14 cellular contexts compared by ENCODE assay signal in genomic region chr6:1636971-1637871, GRCh38. TPM values are rescaled to one million over a fixed set of nuclear protein-coding genes. Genes with fewer than 3 reads are reported as not detected.
DNase-seq lines count a peak whose midpoint lies in the region; ATAC-seq and TF ChIP-seq lines count a peak whose summit lies in the region.
"Had no signal": no experiment of that assay in that cellular context is flagged by ENCODE, and none has a peak within 500 bp of the region (broad histone marks: within the 10 kb centered on the region; RNA-seq: fewer than 3 reads in every experiment).

No MANE protein-coding gene starts in this region.

- no peak overlapping the region for H3K4me3 Mint-ChIP-seq in activated naive CD8-positive, alpha-beta T cell treated with anti-CD3 and anti-CD28 coated beads, Interleukin-2, amount 50 U/mL, for 24 hours
- H3K4me3 Mint-ChIP-seq in chondrocyte (ENCODE audit: unreplicated experiment): no peak overlapping the region
- H3K4me3 Mint-ChIP-seq: activated T-cell treated with anti-CD3 and anti-CD28 coated beads, Interleukin-2, amount 50 U/mL, for 72 hours; CD14-positive monocyte; stimulated activated naive CD8-positive, alpha-beta T cell treated with anti-CD3 and anti-CD28 coated beads, Interleukin-15, Interleukin-2, amounts not matched to agents 100 ng/mL and 50 ng/mL, for 24 hours had no signal

- H3K36me3 Mint-ChIP-seq in activated naive CD8-positive, alpha-beta T cell treated with anti-CD3 and anti-CD28 coated beads, Interleukin-2, amount 50 U/mL, for 24 hours (ENCODE audit: low read depth): peaks cover 2% of the 10 kb centered on the region
- H3K36me3 Mint-ChIP-seq in chondrocyte (ENCODE audit: low read depth): peaks cover 2% of the 10 kb centered on the region

- no peak for TF ChIP-seq CTCF in C4-2B (conservative IDR thresholded peaks at IDR 0.05)
- no peak for TF ChIP-seq CTCF in Peyer's patch (IDR thresholded peaks at IDR 0.05)
- TF ChIP-seq CTCF in uterus (IDR thresholded peaks at IDR 0.05): no peak
- no peak for TF ChIP-seq CTCF in chondrocyte (IDR thresholded peaks at IDR 0.05)

- H3K27ac ChIP-seq in C4-2B (peak overlapping the region; percentile 3; the same call in 1 of the 2 replicates), Peyer's patch (peak overlapping the region in 3 of 4 donors; percentile 25 to 83 (median 44)), uterus (no peak overlapping the region)
- H3K27ac ChIP-seq: gastrocnemius medialis had no signal

- ATAC-seq in left lobe of liver: peak; percentile 21
- no peak for ATAC-seq in activated naive CD8-positive, alpha-beta T cell treated with anti-CD3 and anti-CD28 coated beads, Interleukin-2, amount 50 U/mL, for 24 hours
- ATAC-seq: activated T-cell treated with anti-CD3 and anti-CD28 coated beads, Interleukin-2, amount 50 U/mL, for 72 hours; gastrocnemius medialis had no signal

- no peaks in the 10 kb centered on the region for H3K4me1 Mint-ChIP-seq in activated naive CD8-positive, alpha-beta T cell treated with anti-CD3 and anti-CD28 coated beads, Interleukin-2, amount 50 U/mL, for 24 hours
- H3K4me1 Mint-ChIP-seq in chondrocyte (ENCODE audit: low read depth): peaks cover 4% of the 10 kb centered on the region
- H3K4me1 Mint-ChIP-seq: CD14-positive monocyte had no signal

- H3K4me3 ChIP-seq in Peyer's patch (no peak overlapping the region), uterus (no peak overlapping the region)
- H3K4me3 ChIP-seq: gastrocnemius medialis had no signal

- H3K36me3 ChIP-seq in Peyer's patch: peaks cover 0 to 3% (median 0%) of the 10 kb centered on the region in 3 donors
- no peaks in the 10 kb centered on the region for H3K36me3 ChIP-seq in uterus
- H3K36me3 ChIP-seq: gastrocnemius medialis had no signal

- H3K9me3 ChIP-seq in Peyer's patch: no peaks in the 10 kb centered on the region
- H3K9me3 ChIP-seq in uterus: no peaks in the 10 kb centered on the region
- H3K9me3 ChIP-seq: gastrocnemius medialis had no signal

- H3K27me3 Mint-ChIP-seq in activated naive CD8-positive, alpha-beta T cell treated with anti-CD3 and anti-CD28 coated beads, Interleukin-2, amount 50 U/mL, for 24 hours: peaks cover 2% of the 10 kb centered on the region
- H3K27me3 Mint-ChIP-seq in chondrocyte (ENCODE audit: low read depth): no peaks in the 10 kb centered on the region
- H3K27me3 Mint-ChIP-seq: stimulated activated naive CD8-positive, alpha-beta T cell treated with anti-CD3 and anti-CD28 coated beads, Interleukin-15, Interleukin-2, amounts not matched to agents 100 ng/mL and 50 ng/mL, for 24 hours had no signal

- H3K27me3 ChIP-seq in Peyer's patch: no peaks in the 10 kb centered on the region
- H3K27me3 ChIP-seq in uterus: no peaks in the 10 kb centered on the region
- H3K27me3 ChIP-seq: gastrocnemius medialis had no signal

- H3K9me3 Mint-ChIP-seq in activated naive CD8-positive, alpha-beta T cell treated with anti-CD3 and anti-CD28 coated beads, Interleukin-2, amount 50 U/mL, for 24 hours: no peaks in the 10 kb centered on the region
- peaks cover 1% of the 10 kb centered on the region for H3K9me3 Mint-ChIP-seq in chondrocyte (ENCODE audit: low read depth)
- H3K9me3 Mint-ChIP-seq: activated T-cell treated with anti-CD3 and anti-CD28 coated beads, Interleukin-2, amount 50 U/mL, for 72 hours; stimulated activated naive CD8-positive, alpha-beta T cell treated with anti-CD3 and anti-CD28 coated beads, Interleukin-15, Interleukin-2, amounts not matched to agents 100 ng/mL and 50 ng/mL, for 24 hours had no signal

- intact Hi-C loops in uterus (cut with DNase I; ENCODE audit: low total_unique reads): no loop called here

- TF ChIP-seq POLR2A in Peyer's patch (IDR thresholded peaks at IDR 0.05) (no peak), uterus (IDR thresholded peaks at IDR 0.05) (no peak)

- H3K27ac Mint-ChIP-seq in activated naive CD8-positive, alpha-beta T cell treated with anti-CD3 and anti-CD28 coated beads, Interleukin-2, amount 50 U/mL, for 24 hours: no peak overlapping the region
- no peak overlapping the region for H3K27ac Mint-ChIP-seq in chondrocyte (ENCODE audit: unreplicated experiment)
- H3K27ac Mint-ChIP-seq: activated T-cell treated with anti-CD3 and anti-CD28 coated beads, Interleukin-2, amount 50 U/mL, for 72 hours; CD14-positive monocyte; stimulated activated naive CD8-positive, alpha-beta T cell treated with anti-CD3 and anti-CD28 coated beads, Interleukin-15, Interleukin-2, amounts not matched to agents 100 ng/mL and 50 ng/mL, for 24 hours had no signal

- DNase-seq in HT-29 (ENCODE audit: low spot score) (peak; percentile 81), Peyer's patch (peak in 2 of 3 donors; percentile 70 to 76), left lobe of liver (ENCODE audit: low spot score) (no peak), activated T-cell treated with anti-CD3 and anti-CD28 coated beads for 4 hours (no peak), uterus (no peak), chondrocyte (ENCODE audit: low spot score) (no peak)
- no peak for DNase-seq in activated naive CD8-positive, alpha-beta T cell treated with anti-CD3 and anti-CD28 coated beads, Interleukin-2, amount 50 U/mL, for 24 hours
- DNase-seq: activated T-cell treated with anti-CD3 and anti-CD28 coated beads, Interleukin-2, amount 50 U/mL, for 72 hours; cerebellar nuclear complex; gastrocnemius medialis; NCI-H446 treated with DMSO at 0.1 percent for 48 hours had no signal

- peaks cover 0 to 18% (median 2%) of the 10 kb centered on the region in 4 donors for H3K4me1 ChIP-seq in Peyer's patch
- H3K4me1 ChIP-seq in uterus: no peaks in the 10 kb centered on the region
- H3K4me1 ChIP-seq: gastrocnemius medialis had no signal

RNA-seq across cellular contexts. Expression of gene FOXC1, which starts 27.5 kb away (rescaled TPM):
- total RNA-seq in HT-29 (2014; rRNA removed; shearing (Covaris generic)): 12.5 and 13.9 TPM in 2 replicates
- total RNA-seq in Peyer's patch (1 to 10 TPM in 3 of 4 donors, not detected in 1; 1.6 to 3.3 (median 2.7) TPM), left lobe of liver (0.38 TPM), uterus (10 to 100 TPM in 1 of 4 donors, 1 to 10 TPM in 3; 1.8 to 15.2 (median 5.1) TPM), chondrocyte (84.2 to 125 TPM (median 84.4 TPM) in 3 replicates)

Comparison
In these comparisons a context has a peak if more than half of its experiments do, and no peak if none do; other contexts are left out.
1. H3K27ac ChIP-seq: peak in C4-2B (single experiment) and Peyer's patch (3 of 4); none in uterus (0 of 2).
2. DNase-seq: peak in HT-29 (single experiment) and Peyer's patch (2 of 3); none in left lobe of liver (single experiment), activated naive CD8-positive, alpha-beta T cell treated with anti-CD3 and anti-CD28 coated beads, Interleukin-2, amount 50 U/mL, for 24 hours (single experiment), activated T-cell treated with anti-CD3 and anti-CD28 coated beads for 4 hours (single experiment), uterus (0 of 2) and chondrocyte (single experiment).